8 cellular contexts compared by ENCODE assay signal in the genomic region with DNA sequence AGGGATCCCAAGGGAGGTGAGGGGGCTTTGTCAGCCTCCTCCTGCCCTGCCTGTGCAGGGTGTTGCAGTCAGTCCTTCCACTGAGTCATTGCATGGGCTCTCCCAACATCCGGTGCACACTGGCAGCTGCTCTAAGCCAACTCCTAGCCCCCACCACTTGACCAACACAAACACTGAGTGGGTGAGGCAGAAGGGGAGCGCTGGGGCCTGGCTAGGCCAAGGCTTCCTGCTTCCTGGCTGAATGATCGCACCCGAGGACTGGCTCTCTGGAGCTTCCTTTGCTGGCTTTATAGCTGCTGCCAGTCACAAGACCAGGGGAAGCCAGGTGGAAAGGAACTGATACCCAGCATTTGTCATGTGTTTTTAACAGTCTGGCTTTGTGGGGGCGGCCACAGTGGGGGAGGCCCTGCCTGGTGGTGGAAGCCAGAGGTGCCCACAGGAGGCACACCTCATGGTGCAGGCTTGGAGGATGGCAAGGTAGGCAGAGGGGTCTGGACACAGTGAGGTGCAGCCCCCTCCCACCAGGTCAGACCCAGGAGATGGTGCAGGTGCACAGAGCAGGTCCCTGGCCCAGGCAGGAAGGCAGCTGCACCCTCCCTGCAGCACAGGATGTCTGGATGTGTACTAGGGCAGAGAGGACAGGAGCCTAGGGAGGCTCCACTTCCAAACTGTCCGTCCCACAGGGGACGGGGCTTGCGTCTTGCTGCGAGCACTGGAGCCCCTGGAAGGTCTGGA. TPM values are rescaled to one million over a fixed set of nuclear protein-coding genes. Genes with fewer than 3 reads are reported as not detected.
DNase-seq lines count a peak whose midpoint lies in the region; TF ChIP-seq lines count a peak whose summit lies in the region.

No MANE protein-coding gene starts in this region.

- no peak overlapping the region for H3K27ac ChIP-seq in HEK293 (ENCODE audit: extremely low read depth, low read depth, low read length)

- CTCF ChIA-PET in HEK293 (lab: Yijun Ruan, JAX): interaction anchor here (0.6 to 3.3 kb wide), 3 partner anchors 10 to 19 kb away, joined by 4 to 25 read pairs (median 17); no protein-coding TSS in a partner anchor

- DNase-seq in EH (ENCODE audit: low read depth) (peak; percentile 96), NCI-H345 (lab: John Stamatoyannopoulos, UW) (peak; percentile 77), activated T-cell treated with anti-CD3 and anti-CD28 coated beads for 4 hours (peak; percentile 31), fibroblast of mammary gland (ENCODE audit: low read depth) (peak; percentile 97), renal cortical epithelial cell (ENCODE audit: low read depth) (peak; percentile 93), HT-29 (ENCODE audit: low spot score) (no peak)
- DNase-seq in effector CD4-positive, alpha-beta T cell: no peak

- no peaks in the 10 kb centered on the region for H3K4me1 ChIP-seq in HEK293 (ENCODE audit: control insufficient read depth, insufficient read depth, low read length)

- POLR2A ChIA-PET in HEK293 (lab: Yijun Ruan, JAX): interaction anchor here (1.0 kb wide), 1 partner anchor 12 kb away, joined by 3 read pairs; no protein-coding TSS in a partner anchor

- no peaks in the 10 kb centered on the region for H3K9me3 ChIP-seq in HEK293 (ENCODE audit: control insufficient read depth, insufficient read depth, low read depth, low read length)

- peaks cover 0 to 77% of the 10 kb centered on the region in 2 experiments; a peak in 2 of 3 replicates for H3K36me3 ChIP-seq in HEK293 (ENCODE audit: control insufficient read depth in 2 of 2, insufficient read depth in 1 of 2, low read length in 2 of 2)

- TF ChIP-seq CTCF in HEK293 (tag by site-specific recombination; IDR thresholded peaks at IDR 0.05): no peak
- TF ChIP-seq CTCF in fibroblast of mammary gland (conservative IDR thresholded peaks at IDR 0.05; ENCODE audit: control insufficient read depth, insufficient read depth, low read depth, low read length): no peak

- no peak overlapping the region for H3K4me3 ChIP-seq in HEK293 (ENCODE audit: low read depth, low read length)
- H3K4me3 ChIP-seq in fibroblast of mammary gland (ENCODE audit: control insufficient read depth, low read depth, low read length): no peak overlapping the region

TF ChIP-seq in HEK293, 187 proteins besides CTCF, POLR2A, EP300 and RAD21 (continues in another document):
- TF ChIP-seq ZNF660 (tag by site-specific recombination; IDR thresholded peaks at IDR 0.05) (no peak), ZIC2 (tag by site-specific recombination; IDR thresholded peaks at IDR 0.05) (peak; percentile 25), ZFHX2 (tag by site-specific recombination; conservative IDR thresholded peaks at IDR 0.05) (peak; percentile 86), SP2 (tag by site-specific recombination; IDR thresholded peaks at IDR 0.05) (peak; percentile 20; the same call in 1 of the 2 replicates), ZNF24 (tag by site-specific recombination; IDR thresholded peaks at IDR 0.05) (no peak), ZNF48 (tag by site-specific recombination; IDR thresholded peaks at IDR 0.05) (no peak), SP3 (tag by site-specific recombination; IDR thresholded peaks at IDR 0.05) (0 out of 2 replicates have a peak, but pooled peaks have one; percentile 11), KLF1 (tag by site-specific recombination; IDR thresholded peaks at IDR 0.05) (no peak), ZNF600 (tag by site-specific recombination; IDR thresholded peaks at IDR 0.05) (0 out of 2 replicates have a peak, but pooled peaks have one; percentile 4), ZBTB17 (tag by site-specific recombination; IDR thresholded peaks at IDR 0.05) (peak; percentile 27; the same call in 1 of the 2 replicates)
- TF ChIP-seq, protein P1, sequence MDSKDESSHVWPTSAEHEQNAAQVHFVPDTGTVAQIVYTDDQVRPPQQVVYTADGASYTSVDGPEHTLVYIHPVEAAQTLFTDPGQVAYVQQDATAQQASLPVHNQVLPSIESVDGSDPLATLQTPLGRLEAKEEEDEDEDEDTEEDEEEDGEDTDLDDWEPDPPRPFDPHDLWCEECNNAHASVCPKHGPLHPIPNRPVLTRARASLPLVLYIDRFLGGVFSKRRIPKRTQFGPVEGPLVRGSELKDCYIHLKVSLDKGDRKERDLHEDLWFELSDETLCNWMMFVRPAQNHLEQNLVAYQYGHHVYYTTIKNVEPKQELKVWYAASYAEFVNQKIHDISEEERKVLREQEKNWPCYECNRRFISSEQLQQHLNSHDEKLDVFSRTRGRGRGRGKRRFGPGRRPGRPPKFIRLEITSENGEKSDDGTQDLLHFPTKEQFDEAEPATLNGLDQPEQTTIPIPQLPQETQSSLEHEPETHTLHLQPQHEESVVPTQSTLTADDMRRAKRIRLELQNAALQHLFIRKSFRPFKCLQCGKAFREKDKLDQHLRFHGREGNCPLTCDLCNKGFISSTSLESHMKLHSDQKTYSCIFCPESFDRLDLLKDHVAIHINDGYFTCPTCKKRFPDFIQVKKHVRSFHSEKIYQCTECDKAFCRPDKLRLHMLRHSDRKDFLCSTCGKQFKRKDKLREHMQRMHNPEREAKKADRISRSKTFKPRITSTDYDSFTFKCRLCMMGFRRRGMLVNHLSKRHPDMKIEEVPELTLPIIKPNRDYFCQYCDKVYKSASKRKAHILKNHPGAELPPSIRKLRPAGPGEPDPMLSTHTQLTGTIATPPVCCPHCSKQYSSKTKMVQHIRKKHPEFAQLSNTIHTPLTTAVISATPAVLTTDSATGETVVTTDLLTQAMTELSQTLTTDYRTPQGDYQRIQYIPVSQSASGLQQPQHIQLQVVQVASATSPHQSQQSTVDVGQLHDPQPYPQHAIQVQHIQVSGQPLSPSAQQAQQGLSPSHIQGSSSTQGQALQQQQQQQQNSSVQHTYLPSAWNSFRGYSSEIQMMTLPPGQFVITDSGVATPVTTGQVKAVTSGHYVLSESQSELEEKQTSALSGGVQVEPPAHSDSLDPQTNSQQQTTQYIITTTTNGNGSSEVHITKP (tag by site-specific recombination; IDR thresholded peaks at IDR 0.05): peak; percentile 80
- TF ChIP-seq, protein P2, sequence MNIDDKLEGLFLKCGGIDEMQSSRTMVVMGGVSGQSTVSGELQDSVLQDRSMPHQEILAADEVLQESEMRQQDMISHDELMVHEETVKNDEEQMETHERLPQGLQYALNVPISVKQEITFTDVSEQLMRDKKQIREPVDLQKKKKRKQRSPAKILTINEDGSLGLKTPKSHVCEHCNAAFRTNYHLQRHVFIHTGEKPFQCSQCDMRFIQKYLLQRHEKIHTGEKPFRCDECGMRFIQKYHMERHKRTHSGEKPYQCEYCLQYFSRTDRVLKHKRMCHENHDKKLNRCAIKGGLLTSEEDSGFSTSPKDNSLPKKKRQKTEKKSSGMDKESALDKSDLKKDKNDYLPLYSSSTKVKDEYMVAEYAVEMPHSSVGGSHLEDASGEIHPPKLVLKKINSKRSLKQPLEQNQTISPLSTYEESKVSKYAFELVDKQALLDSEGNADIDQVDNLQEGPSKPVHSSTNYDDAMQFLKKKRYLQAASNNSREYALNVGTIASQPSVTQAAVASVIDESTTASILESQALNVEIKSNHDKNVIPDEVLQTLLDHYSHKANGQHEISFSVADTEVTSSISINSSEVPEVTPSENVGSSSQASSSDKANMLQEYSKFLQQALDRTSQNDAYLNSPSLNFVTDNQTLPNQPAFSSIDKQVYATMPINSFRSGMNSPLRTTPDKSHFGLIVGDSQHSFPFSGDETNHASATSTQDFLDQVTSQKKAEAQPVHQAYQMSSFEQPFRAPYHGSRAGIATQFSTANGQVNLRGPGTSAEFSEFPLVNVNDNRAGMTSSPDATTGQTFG (tag by site-specific recombination; IDR thresholded peaks at IDR 0.05; ENCODE audit: borderline replicate concordance): no peak
- TF ChIP-seq, protein P3, sequence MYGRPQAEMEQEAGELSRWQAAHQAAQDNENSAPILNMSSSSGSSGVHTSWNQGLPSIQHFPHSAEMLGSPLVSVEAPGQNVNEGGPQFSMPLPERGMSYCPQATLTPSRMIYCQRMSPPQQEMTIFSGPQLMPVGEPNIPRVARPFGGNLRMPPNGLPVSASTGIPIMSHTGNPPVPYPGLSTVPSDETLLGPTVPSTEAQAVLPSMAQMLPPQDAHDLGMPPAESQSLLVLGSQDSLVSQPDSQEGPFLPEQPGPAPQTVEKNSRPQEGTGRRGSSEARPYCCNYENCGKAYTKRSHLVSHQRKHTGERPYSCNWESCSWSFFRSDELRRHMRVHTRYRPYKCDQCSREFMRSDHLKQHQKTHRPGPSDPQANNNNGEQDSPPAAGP (tag by site-specific recombination; IDR thresholded peaks at IDR 0.05): peak; percentile 88
- TF ChIP-seq, protein P4, sequence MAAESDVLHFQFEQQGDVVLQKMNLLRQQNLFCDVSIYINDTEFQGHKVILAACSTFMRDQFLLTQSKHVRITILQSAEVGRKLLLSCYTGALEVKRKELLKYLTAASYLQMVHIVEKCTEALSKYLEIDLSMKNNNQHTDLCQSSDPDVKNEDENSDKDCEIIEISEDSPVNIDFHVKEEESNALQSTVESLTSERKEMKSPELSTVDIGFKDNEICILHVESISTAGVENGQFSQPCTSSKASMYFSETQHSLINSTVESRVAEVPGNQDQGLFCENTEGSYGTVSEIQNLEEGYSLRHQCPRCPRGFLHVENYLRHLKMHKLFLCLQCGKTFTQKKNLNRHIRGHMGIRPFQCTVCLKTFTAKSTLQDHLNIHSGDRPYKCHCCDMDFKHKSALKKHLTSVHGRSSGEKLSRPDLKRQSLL (tag by site-specific recombination; IDR thresholded peaks at IDR 0.05): no peak
- TF ChIP-seq, protein P5, sequence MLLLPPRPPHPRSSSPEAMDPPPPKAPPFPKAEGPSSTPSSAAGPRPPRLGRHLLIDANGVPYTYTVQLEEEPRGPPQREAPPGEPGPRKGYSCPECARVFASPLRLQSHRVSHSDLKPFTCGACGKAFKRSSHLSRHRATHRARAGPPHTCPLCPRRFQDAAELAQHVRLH (tag by site-specific recombination; IDR thresholded peaks at IDR 0.05): no peak

RNA-seq across cellular contexts. Expression of a gene that starts 6.9 kb away (rescaled TPM):
- 49.3 and 233 TPM in 2 replicates for total RNA-seq in renal cortical epithelial cell
- 332 and 334 TPM in 2 replicates for total RNA-seq in HT-29 (2014; rRNA removed; shearing (Covaris generic))

RNA-seq across cellular contexts. Expression of a gene that starts 12.5 kb away (rescaled TPM):
- total RNA-seq in renal cortical epithelial cell: 20.7 and 37.3 TPM in 2 replicates
- total RNA-seq in HT-29 (2014; rRNA removed; shearing (Covaris generic)): 265 and 291 TPM in 2 replicates

RNA-seq across cellular contexts. Expression of a gene that starts 31.3 kb away (rescaled TPM):
- 19.1 and 21.7 TPM in 2 replicates for total RNA-seq in renal cortical epithelial cell
- 64.8 and 67.5 TPM in 2 replicates for total RNA-seq in HT-29 (2014; rRNA removed; shearing (Covaris generic))

RNA-seq across cellular contexts. Expression of a gene that starts 31.5 kb away (rescaled TPM):
- 4.1 and 4.5 TPM in 2 replicates for total RNA-seq in renal cortical epithelial cell
- 19.8 and 26.8 TPM in 2 replicates for total RNA-seq in HT-29 (2014; rRNA removed; shearing (Covaris generic))

RNA-seq across cellular contexts. Expression of a gene that starts 53.6 kb away (rescaled TPM):
- total RNA-seq in renal cortical epithelial cell: 3.6 and 26.0 TPM in 2 replicates
- 15.3 and 19.4 TPM in 2 replicates for total RNA-seq in HT-29 (2014; rRNA removed; shearing (Covaris generic))

Comparison
In these comparisons a context has a peak if more than half of its experiments do, and no peak if none do; other contexts are left out.
1. DNase-seq: peak in EH (single experiment), NCI-H345 (single experiment), activated T-cell treated with anti-CD3 and anti-CD28 coated beads for 4 hours (single experiment), fibroblast of mammary gland (single experiment) and renal cortical epithelial cell (single experiment); none in effector CD4-positive, alpha-beta T cell (single experiment) and HT-29 (single experiment).